In the genomic region with DNA sequence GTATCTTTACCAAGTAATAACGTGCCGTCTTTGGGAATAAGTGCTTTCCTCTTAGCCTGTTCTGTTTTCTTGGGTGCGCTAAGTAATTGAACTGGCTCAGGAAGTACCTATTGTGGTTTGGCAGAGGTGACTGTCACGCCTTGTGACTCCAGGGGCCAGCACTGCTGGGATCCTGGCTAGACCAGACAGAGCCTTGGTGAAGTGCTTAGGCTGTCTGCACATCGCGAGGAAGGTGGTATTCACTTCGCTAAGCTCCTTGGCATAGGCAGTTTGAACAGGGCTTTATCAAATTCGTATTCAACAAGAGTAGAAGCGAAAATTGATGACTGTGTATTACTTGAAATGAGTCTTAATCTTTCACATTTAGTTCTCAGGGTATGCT, we compare ENCODE assay signal across 9 cellular contexts. TPM values are rescaled to one million over a fixed set of nuclear protein-coding genes. Genes with fewer than 3 reads are reported as not detected.
DNase-seq lines count a peak whose midpoint lies in the region; ATAC-seq, FAIRE-seq and TF ChIP-seq lines count a peak whose summit lies in the region.
"Had no signal": no experiment of that assay in that cellular context is flagged by ENCODE, and none has a peak within 500 bp of the region (broad histone marks: within the 10 kb centered on the region; RNA-seq: fewer than 3 reads in every experiment).

No MANE protein-coding gene starts in this region.

- no peak for TF ChIP-seq POLR2A in GM12891 (IDR thresholded peaks at IDR 0.05; ENCODE audit: low read depth, low read length)

- peak; percentile 31 for ATAC-seq in HG02588 (IDR thresholded peaks at IDR 0.05; ENCODE audit: unreplicated experiment)
- ATAC-seq in RWPE2 (ENCODE audit: low read depth): no peak

- peaks cover 75% of the 10 kb centered on the region for H3K36me3 ChIP-seq in RWPE2 (ENCODE audit: low read depth)
- peaks cover 14% of the 10 kb centered on the region for H3K36me3 ChIP-seq in fibroblast of lung (ENCODE audit: control insufficient read depth, insufficient read depth, low read length)

- CTCF ChIA-PET in RWPE1 (lab: Yijun Ruan, JAX): interaction anchor here (0.7 kb wide), 1 partner anchor 48 kb away, joined by 5 read pairs; no protein-coding TSS in a partner anchor

- no peak overlapping the region for H3K9ac ChIP-seq in fibroblast of lung (ENCODE audit: insufficient read depth, low read length)

- DNase-seq in GM12891 (ENCODE audit: insufficient read length, low spot score) (no peak), RWPE2 (ENCODE audit: low spot score) (no peak), fibroblast of lung (ENCODE audit: low read depth in 2 of 2) (no peak), RWPE1 (ENCODE audit: low spot score) (no peak), NCI-H1694 treated with DMSO at 0.1 percent for 48 hours (lab: John Stamatoyannopoulos, UW) (no peak), DMS114 treated with DMSO at 0.1 percent for 48 hours (lab: John Stamatoyannopoulos, UW; ENCODE audit: unreplicated experiment) (no peak), D341Med (ENCODE audit: low spot score) (no peak)

- peak; percentile 48 for FAIRE-seq in GM12891 (lab: Jason Lieb, UNC)

- no peaks in the 10 kb centered on the region for H3K79me2 ChIP-seq in fibroblast of lung (ENCODE audit: control insufficient read depth, insufficient read depth, low read length)

- no peaks in the 10 kb centered on the region for H3K27me3 ChIP-seq in RWPE2 (ENCODE audit: insufficient read depth, poor library complexity, severe bottlenecking)
- no peaks in the 10 kb centered on the region for H3K27me3 ChIP-seq in fibroblast of lung (ENCODE audit: control insufficient read depth, insufficient read depth, low read length)

- H3K27ac ChIP-seq in RWPE2 (ENCODE audit: poor library complexity, severe bottlenecking) (no peak overlapping the region), fibroblast of lung (ENCODE audit: insufficient read depth, low read length) (no peak overlapping the region), RWPE1 (no peak overlapping the region)
- H3K27ac ChIP-seq: HL-60 had no signal

- H2AFZ ChIP-seq in fibroblast of lung (ENCODE audit: low read length): peak overlapping the region; percentile 40

- H4K20me1 ChIP-seq in fibroblast of lung (ENCODE audit: control insufficient read depth, extremely low read depth, insufficient read depth, low read length): no peaks in the 10 kb centered on the region

- H3K4me3 ChIP-seq in RWPE2 (ENCODE audit: severe bottlenecking) (peak overlapping the region; percentile 3), fibroblast of lung (replicated peaks in 1 of 4; ENCODE audit: control extremely low read depth in 1 of 4, insufficient read depth in 1 of 4, low read depth in 3 of 4, low read length in 4 of 4) (peak overlapping the region in 3 of 4 experiments; percentile 30 to 38 (median 38))

- H3K4me1 ChIP-seq in RWPE2 (ENCODE audit: insufficient read depth, poor library complexity, severe bottlenecking) (peaks cover 48% of the 10 kb centered on the region), fibroblast of lung (ENCODE audit: control insufficient read depth, extremely low read depth, insufficient read depth, low read length) (peaks cover 3% of the 10 kb centered on the region)

- TF ChIP-seq CTCF in RWPE2 (IDR thresholded peaks at IDR 0.05; ENCODE audit: poor library complexity, severe bottlenecking) (no peak), fibroblast of lung (conservative IDR thresholded peaks at IDR 0.05 in 1 of 2, IDR thresholded peaks at IDR 0.05 in 1 of 2; ENCODE audit: low read depth in 1 of 2, low read length in 2 of 2) (no peak), RWPE1 (conservative IDR thresholded peaks at IDR 0.05; ENCODE audit: low read depth) (no peak)

- POLR2A ChIA-PET in RWPE1 (lab: Yijun Ruan, JAX; ENCODE audit: low non-redundant PET): no interaction called here

- no peaks in the 10 kb centered on the region for H3K9me3 ChIP-seq in RWPE2 (ENCODE audit: severe bottlenecking)
- no peaks in the 10 kb centered on the region for H3K9me3 ChIP-seq in fibroblast of lung (ENCODE audit: control insufficient read depth, insufficient read depth, low read depth, low read length)

- H3K4me2 ChIP-seq in fibroblast of lung (ENCODE audit: extremely low read depth, insufficient read depth, low read length): peak overlapping the region; percentile 95

TF ChIP-seq in GM12891, 5 proteins besides CTCF, POLR2A, EP300 and RAD21:
- TF ChIP-seq POLR2AphosphoS5 (IDR thresholded peaks at IDR 0.05; ENCODE audit: low read depth, low read length) (no peak), PAX5 (IDR thresholded peaks at IDR 0.05; ENCODE audit: insufficient read depth, low read length, severe bottlenecking) (peak; percentile 21), POU2F2 (IDR thresholded peaks at IDR 0.05; ENCODE audit: low read depth, low read length) (no peak), TAF1 (IDR thresholded peaks at IDR 0.05; ENCODE audit: low read depth, low read length) (no peak), SPI1 (IDR thresholded peaks at IDR 0.05; ENCODE audit: low read depth, low read length) (no peak)
TF ChIP-seq in GM12891: peak in this region for 1.

RNA-seq across cellular contexts. Expression of a gene that starts 17.6 kb away (rescaled TPM):
- 2.4 TPM for polyA plus RNA-seq in GM12891 (2012; ENCODE audit: low read depth, missing spikeins)
- total RNA-seq in fibroblast of lung: 2.3 and 5.4 TPM in 2 replicates
- polyA plus RNA-seq in fibroblast of lung: 2.8 TPM in 2 replicates
- 1.9 and 2.1 TPM in 2 replicates for polyA plus RNA-seq in fibroblast of lung (2012)
- 5.4 and 9.6 TPM in 2 replicates for polyA minus RNA-seq in fibroblast of lung (ENCODE audit: low replicate concordance)
